8 cellular contexts compared by ENCODE assay signal in genomic region chr20:62066983-62067433, GRCh38. TPM values are rescaled to one million over a fixed set of nuclear protein-coding genes. Genes with fewer than 3 reads are reported as not detected.
DNase-seq lines count a peak whose midpoint lies in the region; ATAC-seq, FAIRE-seq and TF ChIP-seq lines count a peak whose summit lies in the region.

No MANE protein-coding gene starts in this region.

- TF ChIP-seq CTCF in SU-DHL-6 (IDR thresholded peaks at IDR 0.05; ENCODE audit: insufficient read depth, low read length, poor library complexity, severe bottlenecking) (no peak), endothelial cell of umbilical vein (IDR thresholded peaks at IDR 0.05; ENCODE audit: extremely low read depth in 1 of 2, insufficient read depth in 1 of 2, low read depth in 1 of 2, low read length in 2 of 2) (no peak)

- no peaks in the 10 kb centered on the region for H3K27me3 ChIP-seq in SU-DHL-6 (ENCODE audit: low read length)
- no peaks in the 10 kb centered on the region for H3K27me3 ChIP-seq in endothelial cell of umbilical vein (ENCODE audit: control insufficient read depth in 2 of 2, insufficient read depth in 2 of 2, low read length in 2 of 2)
- H3K27me3 ChIP-seq in naive thymus-derived CD4-positive, alpha-beta T cell (ENCODE audit: control insufficient read depth in 2 of 2, insufficient read depth in 2 of 2, low read length in 2 of 2): no peaks in the 10 kb centered on the region

- H3K79me2 ChIP-seq in SU-DHL-6 (ENCODE audit: insufficient read depth, low read length) (peaks cover 21% of the 10 kb centered on the region; the same call in 1 of the 2 replicates), endothelial cell of umbilical vein (ENCODE audit: control insufficient read depth, insufficient read depth, low read length) (peaks cover 22% of the 10 kb centered on the region)

- CTCF ChIA-PET in endothelial cell of umbilical vein (lab: Charles Lee): interaction anchor here (1.5 kb wide), 1 partner anchor 41 kb away, joined by 5 read pairs; no protein-coding TSS in a partner anchor
- CTCF ChIA-PET in naive thymus-derived CD4-positive, alpha-beta T cell (lab: Charles Lee): interaction anchor here (1.7 to 2.8 kb wide), 2 partner anchors 54 to 69 kb away, joined by 12 to 14 read pairs; no protein-coding TSS in a partner anchor

- H3K27ac Mint-ChIP-seq in naive thymus-derived CD4-positive, alpha-beta T cell: peak overlapping the region; percentile 89 to 97 (median 93)

- POLR2A ChIA-PET in endothelial cell of umbilical vein (lab: Charles Lee): interaction anchor here (0.5 to 2.3 kb wide), 5 partner anchors 25 to 76 kb away, joined by 3 to 18 read pairs (median 3); partner anchors contain the start of genes LSM14B, PSMA7 and SS18L1
- POLR2A ChIA-PET in naive thymus-derived CD4-positive, alpha-beta T cell (lab: Charles Lee): interaction anchor here (0.7 to 5.2 kb wide), 18 partner anchors 11 to 341 kb away, joined by 3 to 109 read pairs (median 6); partner anchors contain the start of genes ADRM1, LSM14B, MTG2 and PSMA7

- H3K27ac ChIP-seq in SU-DHL-6 (ENCODE audit: low read depth, low read length) (no peak overlapping the region), endothelial cell of umbilical vein (ENCODE audit: insufficient read depth, low read depth, low read length) (no peak overlapping the region)
- H3K27ac ChIP-seq in naive thymus-derived CD4-positive, alpha-beta T cell (ENCODE audit: low read depth, low read length): peak overlapping the region; percentile 78

- no peaks in the 10 kb centered on the region for H3K9me1 ChIP-seq in endothelial cell of umbilical vein (replicated peaks; ENCODE audit: control insufficient read depth, extremely low read depth, insufficient read depth, low read length)

- H3K9ac ChIP-seq in SU-DHL-6 (ENCODE audit: low read length) (peak overlapping the region; percentile 59), endothelial cell of umbilical vein (replicated peaks; ENCODE audit: extremely low read depth, insufficient read depth, low read length) (peak overlapping the region; percentile 66)

- H3K4me3 ChIP-seq in SU-DHL-6 (ENCODE audit: insufficient read depth, low read length, poor library complexity, severe bottlenecking): peak overlapping the region; percentile 51
- peak overlapping the region; percentile 9 to 48 (median 46) for H3K4me3 ChIP-seq in endothelial cell of umbilical vein (replicated peaks in 1 of 3; ENCODE audit: insufficient read depth in 1 of 3, low read depth in 1 of 3, low read length in 3 of 3)
- H3K4me3 ChIP-seq in naive thymus-derived CD4-positive, alpha-beta T cell (ENCODE audit: low read length): peak overlapping the region; percentile 64

- H3K9me3 ChIP-seq in SU-DHL-6 (ENCODE audit: insufficient read depth, low read length): no peaks in the 10 kb centered on the region
- H3K9me3 ChIP-seq in endothelial cell of umbilical vein (replicated peaks; ENCODE audit: control insufficient read depth, insufficient read depth, low read length): no peaks in the 10 kb centered on the region
- H3K9me3 ChIP-seq in naive thymus-derived CD4-positive, alpha-beta T cell (ENCODE audit: control insufficient read depth in 2 of 3, low read length in 3 of 3): no peaks in the 10 kb centered on the region

- peak overlapping the region; percentile 82 to 92 (median 89) for H3K4me3 Mint-ChIP-seq in naive thymus-derived CD4-positive, alpha-beta T cell

- H3K27me3 Mint-ChIP-seq in naive thymus-derived CD4-positive, alpha-beta T cell: peaks cover 0 to 4% (median 0%) of the 10 kb centered on the region in 5 donors

- peaks cover 0 to 8% (median 0%) of the 10 kb centered on the region in 11 donors for H3K9me3 Mint-ChIP-seq in naive thymus-derived CD4-positive, alpha-beta T cell

- H3K4me2 ChIP-seq in SU-DHL-6 (ENCODE audit: low read depth, low read length, poor library complexity, severe bottlenecking): peak overlapping the region; percentile 63
- peak overlapping the region; percentile 91 for H3K4me2 ChIP-seq in endothelial cell of umbilical vein (ENCODE audit: insufficient read depth, low read length)

- TF ChIP-seq POLR2A in endothelial cell of umbilical vein (IDR thresholded peaks at IDR 0.05; ENCODE audit: low read depth, low read length): no peak

- no peaks in the 10 kb centered on the region for H3F3A ChIP-seq in SU-DHL-6 (ENCODE audit: insufficient read depth)

- no peaks in the 10 kb centered on the region for H3K9me2 ChIP-seq in SU-DHL-6 (replicated peaks; ENCODE audit: insufficient read depth, low read length)

- ATAC-seq in naive thymus-derived CD4-positive, alpha-beta T cell: no peak
- ATAC-seq in activated CD4-positive, CD25-positive, alpha-beta regulatory T cell treated with anti-CD3 and anti-CD28 coated beads, Interleukin-2, amount 50 U/mL, for 24 hours: no peak
- ATAC-seq in GM19395 (IDR thresholded peaks at IDR 0.05; ENCODE audit: unreplicated experiment): no peak

- H3K4me1 ChIP-seq in endothelial cell of umbilical vein (ENCODE audit: control insufficient read depth, extremely low read depth, insufficient read depth, low read length): peaks cover 16% of the 10 kb centered on the region
- H3K4me1 ChIP-seq in naive thymus-derived CD4-positive, alpha-beta T cell (ENCODE audit: control insufficient read depth in 2 of 2, insufficient read depth in 2 of 2, low read length in 2 of 2): peaks cover 23 to 29% of the 10 kb centered on the region in 2 donors

- dilution Hi-C loops in endothelial cell of umbilical vein (cut with MboI; ENCODE audit: extremely low pct_ligation_motif_present, low sequenced_read_pairs): no loop called here

- H3K36me3 Mint-ChIP-seq in naive thymus-derived CD4-positive, alpha-beta T cell: peaks cover 0 to 5% (median 1%) of the 10 kb centered on the region in 5 donors

- intact Hi-C loops in endothelial cell of umbilical vein (cut with micrococcal nuclease): loop anchor here (1.0 to 5.0 kb wide), 3 partner anchors 55 to 115 kb away; partner anchors contain the start of genes LSM14B and MTG2
- intact Hi-C loops in naive thymus-derived CD4-positive, alpha-beta T cell (cut with micrococcal nuclease): loop anchor here (1.0 to 10.0 kb wide), 14 partner anchors 36 to 340 kb away; partner anchors contain the start of genes ADRM1 (in 2 of the 2), LSM14B (in 2 of the 2), PSMA7 (in 2 of the 2) and SS18L1 (in 2 of the 2)

- no peaks in the 10 kb centered on the region for H3K36me3 ChIP-seq in SU-DHL-6 (ENCODE audit: low read length)
- no peaks in the 10 kb centered on the region for H3K36me3 ChIP-seq in endothelial cell of umbilical vein (ENCODE audit: control insufficient read depth in 2 of 2, extremely low read depth in 1 of 2, insufficient read depth in 2 of 2, low read length in 2 of 2)
- H3K36me3 ChIP-seq in naive thymus-derived CD4-positive, alpha-beta T cell (ENCODE audit: control insufficient read depth in 2 of 3, insufficient read depth in 3 of 3, low read length in 3 of 3): no peaks in the 10 kb centered on the region

- BruUV-seq in endothelial cell of umbilical vein (replicated peaks; lab: Mats Ljungman, UMichigan): no TSS peak

- H2AFZ ChIP-seq in SU-DHL-6 (ENCODE audit: low read depth, low read length, severe bottlenecking) (peak overlapping the region; percentile 75), endothelial cell of umbilical vein (ENCODE audit: low read depth, low read length) (peak overlapping the region; percentile 41)

- H3K4me1 Mint-ChIP-seq in naive thymus-derived CD4-positive, alpha-beta T cell: peaks cover 22 to 44% (median 39%) of the 10 kb centered on the region in 7 donors

- H4K20me1 ChIP-seq in SU-DHL-6 (ENCODE audit: low read depth, low read length) (no peaks in the 10 kb centered on the region), endothelial cell of umbilical vein (replicated peaks; ENCODE audit: control insufficient read depth, extremely low read depth, insufficient read depth, low read length) (no peaks in the 10 kb centered on the region)

- peak; percentile 32 for DNase-seq in activated CD4-positive, alpha-beta T cell treated with anti-CD3 and anti-CD28 coated beads for 48 hours
- no peak for DNase-seq in activated CD4-positive, alpha-beta T cell treated with anti-CD3 and anti-CD28 coated beads for 1 hour
- DNase-seq in endothelial cell of umbilical vein (ENCODE audit: low read depth, low spot score): no peak
- peak in 6 of 9 donors; percentile 22 to 31 (median 26) for DNase-seq in naive thymus-derived CD4-positive, alpha-beta T cell
- no peak for DNase-seq in OCI-M2 (lab: John Stamatoyannopoulos, UW; ENCODE audit: unreplicated experiment)

- FAIRE-seq in endothelial cell of umbilical vein (lab: Jason Lieb, UNC): peak; percentile 80

TF ChIP-seq in endothelial cell of umbilical vein, 7 proteins besides CTCF, POLR2A, EP300 and RAD21 (continues in another document):
- TF ChIP-seq FOS (IDR thresholded peaks at IDR 0.05; ENCODE audit: borderline replicate concordance, insufficient read depth, low read length) (no peak), GATA2 (IDR thresholded peaks at IDR 0.05; ENCODE audit: insufficient read depth, insufficient read length, low read depth, low read length) (no peak), EZH2 (IDR thresholded peaks at IDR 0.05; ENCODE audit: borderline replicate concordance, low read depth, low read length, severe bottlenecking) (no peak)

RNA-seq across cellular contexts. Expression of gene TAF4, which starts 1.3 kb away (rescaled TPM):
- total RNA-seq in endothelial cell of umbilical vein: 15.2 and 19.5 TPM in 2 replicates
- 5.8 and 6.1 TPM in 2 replicates for polyA plus RNA-seq in endothelial cell of umbilical vein
- 4.3 and 5.8 TPM in 2 replicates for polyA plus RNA-seq in endothelial cell of umbilical vein (2011; cell fraction: cytosol; rRNA removed)
- polyA plus RNA-seq in endothelial cell of umbilical vein (2011; cell fraction: nucleus; rRNA removed): 11.8 and 18.9 TPM in 2 replicates
- polyA plus RNA-seq in endothelial cell of umbilical vein (2012): 12.6 and 18.5 TPM in 2 replicates
- polyA minus RNA-seq in endothelial cell of umbilical vein: 4.5 and 5.4 TPM in 2 replicates
- 39.3 TPM for polyA minus RNA-seq in endothelial cell of umbilical vein (2011; cell fraction: cytosol; rRNA and poly(A)+ RNA removed)
- polyA minus RNA-seq in endothelial cell of umbilical vein (2011; cell fraction: nucleus; rRNA and poly(A)+ RNA removed): 6.8 and 9.2 TPM in 2 replicates
- total RNA-seq in naive thymus-derived CD4-positive, alpha-beta T cell: 10 to 100 TPM; 19.8 to 43.7 (median 23.7) TPM
- polyA plus RNA-seq in naive thymus-derived CD4-positive, alpha-beta T cell: 1 to 10 TPM in 1 of 2 donors, under 1 TPM in 1; 0.74 to 2.3 TPM

RNA-seq across cellular contexts. Expression of gene LSM14B, which starts 55.3 kb away (rescaled TPM):
- total RNA-seq in endothelial cell of umbilical vein: 31.1 and 34.0 TPM in 2 replicates
- polyA plus RNA-seq in endothelial cell of umbilical vein: 32.5 and 37.0 TPM in 2 replicates
- 25.5 and 28.8 TPM in 2 replicates for polyA plus RNA-seq in endothelial cell of umbilical vein (2011; cell fraction: cytosol; rRNA removed)
- 29.2 and 29.5 TPM in 2 replicates for polyA plus RNA-seq in endothelial cell of umbilical vein (2011; cell fraction: nucleus; rRNA removed)
- polyA plus RNA-seq in endothelial cell of umbilical vein (2012): 25.4 and 25.9 TPM in 2 replicates
- 21.0 and 23.0 TPM in 2 replicates for polyA minus RNA-seq in endothelial cell of umbilical vein
- 24.1 TPM for polyA minus RNA-seq in endothelial cell of umbilical vein (2011; cell fraction: cytosol; rRNA and poly(A)+ RNA removed)
- polyA minus RNA-seq in endothelial cell of umbilical vein (2011; cell fraction: nucleus; rRNA and poly(A)+ RNA removed): 13.8 and 14.6 TPM in 2 replicates
- total RNA-seq in naive thymus-derived CD4-positive, alpha-beta T cell: 10 to 100 TPM; 39.5 to 61.5 (median 41.9) TPM
- 1 to 10 TPM; 1.4 to 1.9 TPM for polyA plus RNA-seq in naive thymus-derived CD4-positive, alpha-beta T cell

Comparison
In these comparisons a context has a peak if more than half of its experiments do, and no peak if none do; other contexts are left out.
1. DNase-seq: peak in activated CD4-positive, alpha-beta T cell treated with anti-CD3 and anti-CD28 coated beads for 48 hours (single experiment) and naive thymus-derived CD4-positive, alpha-beta T cell (6 of 9); none in activated CD4-positive, alpha-beta T cell treated with anti-CD3 and anti-CD28 coated beads for 1 hour (single experiment), endothelial cell of umbilical vein (single experiment) and OCI-M2 (single experiment).
2. Peak in every context shown above with its lines, with median percentiles within 50 percentile points of each other: H3K4me3 ChIP-seq.